In the genomic region with DNA sequence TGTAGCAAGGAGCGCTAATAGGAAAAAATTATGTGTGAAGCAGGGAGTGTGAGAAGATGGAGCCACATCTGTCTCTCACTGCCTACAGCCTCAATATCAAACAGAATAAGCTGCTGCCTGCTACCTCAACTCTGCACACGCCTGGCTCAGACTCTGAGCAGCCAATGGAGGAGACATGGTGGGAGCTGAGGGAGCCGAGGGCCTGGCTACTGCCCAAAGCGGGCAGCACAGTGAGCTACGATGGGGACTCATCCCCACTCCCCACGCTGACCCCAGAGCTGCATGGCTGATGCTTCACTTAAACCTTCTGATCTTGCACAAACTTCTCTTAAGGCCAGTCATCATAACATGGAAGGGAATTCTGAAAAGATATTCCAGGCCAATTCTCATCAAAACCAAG, we compare ENCODE assay signal across 10 cellular contexts. TPM values are rescaled to one million over a fixed set of nuclear protein-coding genes. Genes with fewer than 3 reads are reported as not detected.
"Had no signal": no experiment of that assay in that cellular context is flagged by ENCODE, and none has a peak within 500 bp of the region (broad histone marks: within the 10 kb centered on the region; RNA-seq: fewer than 3 reads in every experiment).

No MANE protein-coding gene starts in this region.

- H2AFZ ChIP-seq: GM23248 had no signal

- H3K9ac ChIP-seq: GM23248 had no signal

- DNase-seq: GM23248, GOT3, H7, HFFc6, KBM-7 had no signal

- H3K36me3 ChIP-seq: HAP-1 had no signal

- ATAC-seq: HCT116 had no signal

- H3K4me3 ChIP-seq: GM23248, HAP-1 had no signal

- H3K27ac ChIP-seq: GM23248 had no signal

RNA-seq across cellular contexts. Expression of gene PRSS22, which starts 14.0 kb away (rescaled TPM):
- total RNA-seq: GM23248, H4, HFFc6 had no signal
- polyA plus RNA-seq: GM23248, IgD-negative memory B cell had no signal

RNA-seq across cellular contexts. Expression of gene ZG16B, which starts 41.8 kb away (rescaled TPM):
- total RNA-seq: GM23248, H7 had no signal
- polyA plus RNA-seq: GM23248, IgD-negative memory B cell had no signal

RNA-seq across cellular contexts. Expression of gene PRSS21, which starts 54.9 kb away (rescaled TPM):
- total RNA-seq: GM23248, H4, HFFc6, HT-29 had no signal
- polyA plus RNA-seq: GM23248 had no signal
